20 cellular contexts compared by ENCODE assay signal in the genomic region with DNA sequence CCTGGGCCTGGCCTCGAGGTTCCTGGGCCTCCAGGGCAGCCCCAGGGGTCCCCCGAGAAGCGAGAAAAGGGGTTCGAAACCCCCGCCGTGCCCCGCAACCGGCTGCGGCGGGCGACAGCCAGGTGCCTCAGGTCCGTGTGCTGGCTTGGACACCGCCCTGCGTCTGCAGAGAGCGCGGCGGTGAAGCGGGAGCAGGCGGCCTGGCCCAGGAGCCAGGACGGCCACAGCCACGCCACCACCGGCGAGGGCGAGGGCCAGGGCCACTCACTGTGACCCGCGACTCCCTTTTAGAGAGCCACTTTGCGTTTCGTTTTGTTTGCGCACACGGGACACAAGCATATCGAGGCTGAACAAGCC.
A peak's percentile ranks its signal among the peaks of the same experiment; 100 is the strongest.
DNase-seq lines count a peak whose midpoint lies in the region; ATAC-seq, FAIRE-seq and TF ChIP-seq lines count a peak whose summit lies in the region.
"Had no signal": no experiment of that assay in that cellular context is flagged by ENCODE, and none has a peak within 500 bp of the region (broad histone marks: within the 10 kb centered on the region; RNA-seq: fewer than 3 reads in every experiment).

No MANE protein-coding gene starts in this region.

- no peaks in the 10 kb centered on the region for H3K36me3 ChIP-seq in GM23338 (ENCODE audit: insufficient read depth)
- H3K36me3 ChIP-seq in colonic mucosa: no peaks in the 10 kb centered on the region
- H3K36me3 ChIP-seq in osteoblast (ENCODE audit: insufficient read depth, low read length): peaks cover 2% of the 10 kb centered on the region

- no peak overlapping the region for H3K4me3 Mint-ChIP-seq in GM23338
- H3K4me3 Mint-ChIP-seq: CD14-positive monocyte had no signal

- intact Hi-C loops in colonic mucosa (cut with DNase I): no loop called here

- H3K4me1 Mint-ChIP-seq in GM23338: peaks cover 30% of the 10 kb centered on the region

- H3K79me2 ChIP-seq in GM23338 (replicated peaks; ENCODE audit: insufficient read depth) (no peaks in the 10 kb centered on the region), osteoblast (ENCODE audit: insufficient read depth, low read length) (no peaks in the 10 kb centered on the region)

- TF ChIP-seq POLR2A in GM12891 (IDR thresholded peaks at IDR 0.05; ENCODE audit: low read depth, low read length): no peak

- peaks cover 40% of the 10 kb centered on the region for H3K27me3 ChIP-seq in GM23338 (ENCODE audit: insufficient read depth)
- H3K27me3 ChIP-seq in colonic mucosa: no peaks in the 10 kb centered on the region
- no peaks in the 10 kb centered on the region for H3K27me3 ChIP-seq in foreskin keratinocyte
- H3K27me3 ChIP-seq in osteoblast (ENCODE audit: insufficient read depth, low read length): peaks cover 20% of the 10 kb centered on the region

- peak overlapping the region; percentile 47 for H3K4me3 ChIP-seq in GM23338
- H3K4me3 ChIP-seq in colonic mucosa: peak overlapping the region; percentile 5
- H3K4me3 ChIP-seq in osteoblast (ENCODE audit: insufficient read depth, low read length): no peak overlapping the region
- H3K4me3 ChIP-seq: GM23248, SK-N-MC had no signal

- DNase-seq in GM23338 (ENCODE audit: low spot score) (peak; percentile 66), colonic mucosa (no peak), foreskin keratinocyte (no peak), osteoblast (ENCODE audit: insufficient read length, low spot score, missing footprints) (peak; percentile 62), GM03348 (ENCODE audit: low spot score) (no peak), GM12891 (ENCODE audit: insufficient read length, low spot score) (no peak), NCI-H524 treated with DMSO at 0.1 percent for 48 hours (lab: John Stamatoyannopoulos, UW) (no peak)
- DNase-seq: DMS53, GM23248, Kasumi-1, NCI-H1694 treated with DMSO at 0.1 percent for 48 hours, NCI-H2081 treated with DMSO at 0.1 percent for 48 hours, NCI-H2171 treated with DMSO at 0.1 percent for 48 hours, NCI-H526 treated with DMSO at 0.1 percent for 48 hours, OCI-M1, SHP77 treated with DMSO at 0.1 percent for 48 hours, SW 1271 had no signal

- H3K27ac ChIP-seq in GM23338 (ENCODE audit: low read depth): no peak overlapping the region
- H3K27ac ChIP-seq in colonic mucosa: no peak overlapping the region
- H3K27ac ChIP-seq in foreskin keratinocyte: peak overlapping the region; percentile 36
- no peak overlapping the region for H3K27ac ChIP-seq in osteoblast (ENCODE audit: low read depth, low read length)
- H3K27ac ChIP-seq: GM23248, SK-N-MC had no signal

- H3K9me3 Mint-ChIP-seq in GM23338: peaks cover 2% of the 10 kb centered on the region; the same call in 1 of the 3 replicates

- no peaks in the 10 kb centered on the region for H3K36me3 Mint-ChIP-seq in GM23338 (ENCODE audit: low read depth)

- H3F3A ChIP-seq in GM23338 (replicated peaks; ENCODE audit: low read depth): no peaks in the 10 kb centered on the region; the same call in 1 of the 2 replicates

- H3K4me2 ChIP-seq in GM23338 (peak overlapping the region; percentile 81), osteoblast (ENCODE audit: insufficient read depth, low read length) (no peak overlapping the region)

- ATAC-seq in GM23338: peak; percentile 58
- ATAC-seq in foreskin keratinocyte: no peak
- ATAC-seq in HG02973 (IDR thresholded peaks at IDR 0.05; ENCODE audit: unreplicated experiment): no peak

- H2AFZ ChIP-seq in GM23338 (peak overlapping the region; percentile 92), osteoblast (ENCODE audit: low read length) (no peak overlapping the region)
- H2AFZ ChIP-seq: GM23248 had no signal

- TF ChIP-seq CTCF in GM23338 (conservative IDR thresholded peaks at IDR 0.05; ENCODE audit: low read depth in 2 of 2): no peak
- no peak for TF ChIP-seq CTCF in colonic mucosa (IDR thresholded peaks at IDR 0.05)
- TF ChIP-seq CTCF in foreskin keratinocyte (conservative IDR thresholded peaks at IDR 0.05): no peak
- TF ChIP-seq CTCF in osteoblast (IDR thresholded peaks at IDR 0.05; ENCODE audit: extremely low read depth, low read depth, low read length): no peak

- no peak overlapping the region for H3K9ac ChIP-seq in colonic mucosa (ENCODE audit: low read depth in 2 of 2, low read length in 2 of 2)
- H3K9ac ChIP-seq: GM23248 had no signal

- H3K4me1 ChIP-seq in GM23338 (ENCODE audit: insufficient read depth) (peaks cover 26% of the 10 kb centered on the region), colonic mucosa (peaks cover 3% of the 10 kb centered on the region), foreskin keratinocyte (peaks cover 24% of the 10 kb centered on the region), osteoblast (ENCODE audit: insufficient read depth, low read length) (peaks cover 3% of the 10 kb centered on the region)

- H3K27ac Mint-ChIP-seq in GM23338: no peak overlapping the region
- H3K27ac Mint-ChIP-seq: CD14-positive monocyte had no signal

- H3K27me3 Mint-ChIP-seq in GM23338 (ENCODE audit: insufficient read depth, low read depth, poor library complexity): peaks cover 14% of the 10 kb centered on the region

- 0 out of 2 replicates have a peak, but pooled peaks cover 3% of the 10 kb centered on the region for H3K9me2 ChIP-seq in GM23338 (ENCODE audit: insufficient read depth)

- H3K9me3 ChIP-seq in colonic mucosa (no peaks in the 10 kb centered on the region), osteoblast (ENCODE audit: low read depth, low read length) (no peaks in the 10 kb centered on the region)

- no peak for FAIRE-seq in GM12891 (lab: Jason Lieb, UNC)

- H4K20me1 ChIP-seq in GM23338 (replicated peaks; ENCODE audit: insufficient read depth) (no peaks in the 10 kb centered on the region), osteoblast (ENCODE audit: insufficient read depth, low read length) (no peaks in the 10 kb centered on the region)

TF ChIP-seq in GM12891, 5 proteins besides CTCF, POLR2A, EP300 and RAD21:
- TF ChIP-seq PAX5 (IDR thresholded peaks at IDR 0.05; ENCODE audit: insufficient read depth, low read length, severe bottlenecking) (no peak), SPI1 (IDR thresholded peaks at IDR 0.05; ENCODE audit: low read depth, low read length) (no peak), POU2F2 (IDR thresholded peaks at IDR 0.05; ENCODE audit: low read depth, low read length) (no peak), POLR2AphosphoS5 (IDR thresholded peaks at IDR 0.05; ENCODE audit: low read depth, low read length) (no peak)

Comparison
In these comparisons a context has a peak if more than half of its experiments do, and no peak if none do; other contexts are left out.
1. DNase-seq: peak in GM23338 (single experiment) and osteoblast (single experiment); none in colonic mucosa (single experiment), foreskin keratinocyte (0 of 2), GM03348 (single experiment), GM12891 (single experiment) and NCI-H524 treated with DMSO at 0.1 percent for 48 hours (single experiment).